15 cellular contexts compared by ENCODE assay signal in the genomic region with DNA sequence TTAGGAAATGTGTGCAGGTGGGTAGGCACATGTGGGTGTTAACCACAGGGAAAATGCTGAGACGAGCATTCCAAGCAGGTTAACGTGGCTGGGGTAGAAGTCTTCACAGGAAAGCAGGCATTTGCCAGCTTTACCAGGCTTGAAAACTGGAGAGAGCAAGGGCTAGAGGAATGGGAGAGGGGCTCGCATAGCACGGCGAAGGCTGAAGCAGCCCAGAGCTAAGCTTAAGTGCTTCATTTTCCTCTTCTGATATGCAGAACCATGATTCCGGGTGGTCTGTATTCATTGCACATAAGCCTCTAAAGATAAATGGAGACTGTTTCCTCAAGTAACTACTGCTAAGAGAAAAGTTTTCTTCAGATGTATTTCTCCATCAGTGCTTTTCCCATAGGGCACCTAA.
DNase-seq lines count a peak whose midpoint lies in the region; ATAC-seq and TF ChIP-seq lines count a peak whose summit lies in the region.
"Had no signal": no experiment of that assay in that cellular context is flagged by ENCODE, and none has a peak within 500 bp of the region (broad histone marks: within the 10 kb centered on the region; RNA-seq: fewer than 3 reads in every experiment).

No MANE protein-coding gene starts in this region.

- H3K36me3 ChIP-seq in GM23338 (ENCODE audit: insufficient read depth), result no peaks in the 10 kb centered on the region

- DNase-seq in activated T-cell treated with anti-CD3 and anti-CD28 coated beads, Interleukin-2, amount 50 U/mL, for 72 hours, result no peak
- DNase-seq in activated T-cell treated with anti-CD3 and anti-CD28 coated beads for 4 hours (no peak), GM23338 (ENCODE audit: low spot score) (no peak)
- DNase-seq in activated CD8-positive, alpha-beta T cell treated with anti-CD3 and anti-CD28 coated beads, Interleukin-2, amount 10 ng/mL, durations not matched to agents 7 days and 5 days, result no peak
- DNase-seq in naive thymus-derived CD8-positive, alpha-beta T cell, result no peak
- no peak for DNase-seq in central memory CD4-positive, alpha-beta T cell
- DNase-seq: DMS 273 treated with DMSO at 0.1 percent for 48 hours, GOT3, NCI-H1436, NCI-H2029, NCI-H2171, NCI-H446 had no signal

- no peaks in the 10 kb centered on the region for H3K27me3 Mint-ChIP-seq in activated T-cell treated with anti-CD3 and anti-CD28 coated beads, Interleukin-2, amount 50 U/mL, for 72 hours (ENCODE audit: low read depth)
- H3K27me3 Mint-ChIP-seq in GM23338 (ENCODE audit: insufficient read depth, low read depth, poor library complexity), result no peaks in the 10 kb centered on the region
- no peaks in the 10 kb centered on the region for H3K27me3 Mint-ChIP-seq in activated CD8-positive, alpha-beta T cell treated with anti-CD3 and anti-CD28 coated beads, Interleukin-2, amount 10 ng/mL, durations not matched to agents 7 days and 5 days (ENCODE audit: low read depth)
- no peaks in the 10 kb centered on the region for H3K27me3 Mint-ChIP-seq in naive thymus-derived CD8-positive, alpha-beta T cell

- peaks cover 33% of the 10 kb centered on the region for H3K4me1 Mint-ChIP-seq in activated T-cell treated with anti-CD3 and anti-CD28 coated beads, Interleukin-2, amount 50 U/mL, for 72 hours (ENCODE audit: low read depth)
- peaks cover 9% of the 10 kb centered on the region; the same call in 2 of the 3 replicates for H3K4me1 Mint-ChIP-seq in GM23338
- peaks cover 58% of the 10 kb centered on the region for H3K4me1 Mint-ChIP-seq in activated CD8-positive, alpha-beta T cell treated with anti-CD3 and anti-CD28 coated beads, Interleukin-2, amount 10 ng/mL, durations not matched to agents 7 days and 5 days (ENCODE audit: low read depth)
- peaks cover 16 to 38% (median 32%) of the 10 kb centered on the region in 4 donors for H3K4me1 Mint-ChIP-seq in naive thymus-derived CD8-positive, alpha-beta T cell

- H3F3A ChIP-seq in GM23338 (replicated peaks; ENCODE audit: low read depth), result no peaks in the 10 kb centered on the region

- no peaks in the 10 kb centered on the region for H3K9me2 ChIP-seq in GM23338 (ENCODE audit: insufficient read depth)

- H2AFZ ChIP-seq in GM23338, result no peak overlapping the region

- peak overlapping the region; percentile 49 for H3K27ac Mint-ChIP-seq in activated T-cell treated with anti-CD3 and anti-CD28 coated beads, Interleukin-2, amount 50 U/mL, for 72 hours
- H3K27ac Mint-ChIP-seq in GM23338, result no peak overlapping the region
- peak overlapping the region; percentile 90 for H3K27ac Mint-ChIP-seq in activated CD8-positive, alpha-beta T cell treated with anti-CD3 and anti-CD28 coated beads, Interleukin-2, amount 10 ng/mL, durations not matched to agents 7 days and 5 days
- H3K27ac Mint-ChIP-seq in naive thymus-derived CD8-positive, alpha-beta T cell, result peak overlapping the region in 2 of 10 donors; percentile 12 to 44

- H3K27ac ChIP-seq in GM23338 (ENCODE audit: low read depth), result no peak overlapping the region
- H3K27ac ChIP-seq: C4-2B, KMS-11 had no signal

- peak overlapping the region; percentile 39 to 77 for H3K4me3 Mint-ChIP-seq in activated T-cell treated with anti-CD3 and anti-CD28 coated beads, Interleukin-2, amount 50 U/mL, for 72 hours
- H3K4me3 Mint-ChIP-seq in GM23338, result no peak overlapping the region
- H3K4me3 Mint-ChIP-seq in activated CD8-positive, alpha-beta T cell treated with anti-CD3 and anti-CD28 coated beads, Interleukin-2, amount 10 ng/mL, durations not matched to agents 7 days and 5 days, result no peak overlapping the region
- H3K4me3 Mint-ChIP-seq in naive thymus-derived CD8-positive, alpha-beta T cell, result peak overlapping the region in 6 of 10 donors; percentile 21 to 77 (median 32)

- ATAC-seq in activated T-cell treated with anti-CD3 and anti-CD28 coated beads, Interleukin-2, amount 50 U/mL, for 72 hours (replicated peaks in 1 of 2), result no peak
- ATAC-seq in GM23338 (peak; percentile 36; the same call in 1 of the 3 replicates), HG03280 (IDR thresholded peaks at IDR 0.05; ENCODE audit: unreplicated experiment) (no peak)
- no peak for ATAC-seq in activated CD8-positive, alpha-beta T cell treated with anti-CD3 and anti-CD28 coated beads, Interleukin-2, amount 10 ng/mL, durations not matched to agents 7 days and 5 days
- ATAC-seq in naive thymus-derived CD8-positive, alpha-beta T cell, result no peak

- H3K4me3 ChIP-seq in GM23338, result no peak overlapping the region

- H4K20me1 ChIP-seq in GM23338 (replicated peaks; ENCODE audit: insufficient read depth), result no peaks in the 10 kb centered on the region

- H3K79me2 ChIP-seq in GM23338 (replicated peaks; ENCODE audit: insufficient read depth), result no peaks in the 10 kb centered on the region

- no peaks in the 10 kb centered on the region for H3K9me3 Mint-ChIP-seq in activated T-cell treated with anti-CD3 and anti-CD28 coated beads, Interleukin-2, amount 50 U/mL, for 72 hours
- H3K9me3 Mint-ChIP-seq in GM23338, result no peaks in the 10 kb centered on the region
- peaks cover 8% of the 10 kb centered on the region for H3K9me3 Mint-ChIP-seq in activated CD8-positive, alpha-beta T cell treated with anti-CD3 and anti-CD28 coated beads, Interleukin-2, amount 10 ng/mL, durations not matched to agents 7 days and 5 days (ENCODE audit: insufficient read depth)
- H3K9me3 Mint-ChIP-seq in naive thymus-derived CD8-positive, alpha-beta T cell, result no peaks in the 10 kb centered on the region

- CTCF ChIA-PET in activated CD8-positive, alpha-beta T cell treated with anti-CD3 and anti-CD28 coated beads, Interleukin-2, amount 10 ng/mL, durations not matched to agents 7 days and 5 days (lab: Charles Lee), result interaction anchor here (1.0 to 1.9 kb wide), 4 partner anchors 18 to 262 kb away, joined by 4 to 11 read pairs (median 6); no protein-coding TSS in a partner anchor

- TF ChIP-seq CTCF in GM23338 (conservative IDR thresholded peaks at IDR 0.05; ENCODE audit: low read depth in 2 of 2), result no peak

- no peaks in the 10 kb centered on the region for H3K27me3 ChIP-seq in GM23338 (ENCODE audit: insufficient read depth)

- POLR2A ChIA-PET in activated CD8-positive, alpha-beta T cell treated with anti-CD3 and anti-CD28 coated beads, Interleukin-2, amount 10 ng/mL, durations not matched to agents 7 days and 5 days (lab: Charles Lee), result interaction anchor here (1.1 to 1.5 kb wide), 2 partner anchors 64 to 126 kb away, joined by 3 read pairs; no protein-coding TSS in a partner anchor
- POLR2A ChIA-PET in naive thymus-derived CD8-positive, alpha-beta T cell (lab: Charles Lee), result no interaction called here

- no peaks in the 10 kb centered on the region for H3K36me3 Mint-ChIP-seq in activated T-cell treated with anti-CD3 and anti-CD28 coated beads, Interleukin-2, amount 50 U/mL, for 72 hours (ENCODE audit: insufficient read depth in 2 of 2)
- no peaks in the 10 kb centered on the region for H3K36me3 Mint-ChIP-seq in GM23338 (ENCODE audit: low read depth)
- H3K36me3 Mint-ChIP-seq in activated CD8-positive, alpha-beta T cell treated with anti-CD3 and anti-CD28 coated beads, Interleukin-2, amount 10 ng/mL, durations not matched to agents 7 days and 5 days (ENCODE audit: low read depth), result peaks cover 28% of the 10 kb centered on the region
- H3K36me3 Mint-ChIP-seq in naive thymus-derived CD8-positive, alpha-beta T cell, result no peaks in the 10 kb centered on the region

- no peak overlapping the region for H3K4me2 ChIP-seq in GM23338
- H3K4me2 ChIP-seq: KMS-11 had no signal

- H3K4me1 ChIP-seq in GM23338 (ENCODE audit: insufficient read depth), result no peaks in the 10 kb centered on the region; the same call in 1 of the 2 replicates

TF ChIP-seq in GM23338, 12 proteins besides CTCF, POLR2A, EP300 and RAD21 (continues in another document):
- no peak for TF ChIP-seq CREB1 (CRISPR knock-in tag; IDR thresholded peaks at IDR 0.05; ENCODE audit: low read depth)
- TF ChIP-seq ZNF331 (CRISPR knock-in tag; IDR thresholded peaks at IDR 0.05; ENCODE audit: low read depth), result no peak
- TF ChIP-seq, protein P1, sequence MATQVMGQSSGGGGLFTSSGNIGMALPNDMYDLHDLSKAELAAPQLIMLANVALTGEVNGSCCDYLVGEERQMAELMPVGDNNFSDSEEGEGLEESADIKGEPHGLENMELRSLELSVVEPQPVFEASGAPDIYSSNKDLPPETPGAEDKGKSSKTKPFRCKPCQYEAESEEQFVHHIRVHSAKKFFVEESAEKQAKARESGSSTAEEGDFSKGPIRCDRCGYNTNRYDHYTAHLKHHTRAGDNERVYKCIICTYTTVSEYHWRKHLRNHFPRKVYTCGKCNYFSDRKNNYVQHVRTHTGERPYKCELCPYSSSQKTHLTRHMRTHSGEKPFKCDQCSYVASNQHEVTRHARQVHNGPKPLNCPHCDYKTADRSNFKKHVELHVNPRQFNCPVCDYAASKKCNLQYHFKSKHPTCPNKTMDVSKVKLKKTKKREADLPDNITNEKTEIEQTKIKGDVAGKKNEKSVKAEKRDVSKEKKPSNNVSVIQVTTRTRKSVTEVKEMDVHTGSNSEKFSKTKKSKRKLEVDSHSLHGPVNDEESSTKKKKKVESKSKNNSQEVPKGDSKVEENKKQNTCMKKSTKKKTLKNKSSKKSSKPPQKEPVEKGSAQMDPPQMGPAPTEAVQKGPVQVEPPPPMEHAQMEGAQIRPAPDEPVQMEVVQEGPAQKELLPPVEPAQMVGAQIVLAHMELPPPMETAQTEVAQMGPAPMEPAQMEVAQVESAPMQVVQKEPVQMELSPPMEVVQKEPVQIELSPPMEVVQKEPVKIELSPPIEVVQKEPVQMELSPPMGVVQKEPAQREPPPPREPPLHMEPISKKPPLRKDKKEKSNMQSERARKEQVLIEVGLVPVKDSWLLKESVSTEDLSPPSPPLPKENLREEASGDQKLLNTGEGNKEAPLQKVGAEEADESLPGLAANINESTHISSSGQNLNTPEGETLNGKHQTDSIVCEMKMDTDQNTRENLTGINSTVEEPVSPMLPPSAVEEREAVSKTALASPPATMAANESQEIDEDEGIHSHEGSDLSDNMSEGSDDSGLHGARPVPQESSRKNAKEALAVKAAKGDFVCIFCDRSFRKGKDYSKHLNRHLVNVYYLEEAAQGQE (IDR thresholded peaks at IDR 0.05; ENCODE audit: unreplicated experiment), result no peak
- TF ChIP-seq STAT1 (IDR thresholded peaks at IDR 0.05; ENCODE audit: unreplicated experiment), result no peak

Comparison
In these comparisons a context has a peak if more than half of its experiments do, and no peak if none do; other contexts are left out.
1. H3K4me3 Mint-ChIP-seq: peak in activated T-cell treated with anti-CD3 and anti-CD28 coated beads, Interleukin-2, amount 50 U/mL, for 72 hours (2 of 2) and naive thymus-derived CD8-positive, alpha-beta T cell (6 of 10); none in GM23338 (single experiment) and activated CD8-positive, alpha-beta T cell treated with anti-CD3 and anti-CD28 coated beads, Interleukin-2, amount 10 ng/mL, durations not matched to agents 7 days and 5 days (single experiment).